In the genomic region with DNA sequence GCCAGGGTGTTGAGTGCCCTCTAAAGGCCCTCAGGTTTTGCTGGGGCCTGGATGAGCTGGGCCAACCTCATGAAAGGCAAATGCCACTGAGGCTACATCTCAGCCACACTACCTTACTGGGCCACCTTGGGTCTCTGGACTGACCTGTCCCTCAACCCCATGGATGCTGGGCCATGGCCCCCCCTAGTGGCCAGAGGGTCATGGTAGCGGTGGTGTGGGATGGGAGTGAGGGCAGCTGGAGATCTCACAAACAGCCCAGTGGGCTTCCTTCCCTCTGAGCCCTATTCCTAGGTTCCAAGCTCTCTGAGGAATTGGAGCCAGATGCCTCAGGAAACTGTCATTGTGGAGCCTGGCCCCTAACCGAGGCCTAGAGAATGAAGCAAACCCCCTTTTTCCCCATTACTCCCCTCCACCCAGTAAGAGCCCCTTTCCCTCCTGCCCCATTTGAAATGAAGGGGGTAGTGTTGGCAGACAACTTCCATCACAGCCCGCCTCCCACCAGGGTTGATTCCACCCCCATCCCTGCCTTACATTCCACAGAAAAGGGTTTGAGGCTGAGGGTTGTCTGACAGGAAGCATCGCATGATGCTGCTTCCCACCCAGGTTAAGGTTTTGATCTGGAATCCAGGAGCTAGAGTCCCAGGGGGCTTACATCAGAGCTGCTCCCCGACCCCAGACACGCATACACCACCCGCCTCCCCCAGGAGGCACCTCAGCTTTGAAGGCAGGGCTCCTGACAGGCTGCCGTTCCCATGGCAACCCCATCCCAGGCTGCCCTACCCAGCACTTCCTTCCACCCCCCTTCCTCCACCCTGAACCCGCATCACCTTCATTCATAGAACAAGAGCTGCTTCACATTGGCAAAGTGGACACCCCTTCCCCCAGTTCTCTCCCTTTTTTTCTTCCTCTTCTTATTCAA, we compare ENCODE assay signal across 9 cellular contexts.
A peak's percentile ranks its signal among the peaks of the same experiment; 100 is the strongest.
DNase-seq lines count a peak whose midpoint lies in the region; ATAC-seq and TF ChIP-seq lines count a peak whose summit lies in the region.
"Had no signal": no experiment of that assay in that cellular context is flagged by ENCODE, and none has a peak within 500 bp of the region (broad histone marks: within the 10 kb centered on the region; RNA-seq: fewer than 3 reads in every experiment).

No MANE protein-coding gene starts in this region.

- H3K4me3 ChIP-seq in NB4 (ENCODE audit: low read depth, low read length) (no peak overlapping the region), neural progenitor cell (no peak overlapping the region)

- no peak overlapping the region for H3K27ac ChIP-seq in neural progenitor cell

- H3K9me3 ChIP-seq in neural progenitor cell (ENCODE audit: low read depth): no peaks in the 10 kb centered on the region

- H3K4me1 ChIP-seq in neural progenitor cell: peaks cover 56% of the 10 kb centered on the region

- no peaks in the 10 kb centered on the region for H3K4me1 Mint-ChIP-seq in activated CD4-positive, alpha-beta memory T cell treated with anti-CD3 and anti-CD28 coated beads, Interleukin-2, amount 10 ng/mL, durations not matched to agents 7 days and 5 days
- peaks cover 70% of the 10 kb centered on the region for H3K4me1 Mint-ChIP-seq in neural progenitor cell
- H3K4me1 Mint-ChIP-seq: CD8-positive, alpha-beta memory T cell had no signal

- H3K27me3 Mint-ChIP-seq in activated CD4-positive, alpha-beta memory T cell treated with anti-CD3 and anti-CD28 coated beads, Interleukin-2, amount 10 ng/mL, durations not matched to agents 7 days and 5 days: peaks cover 37% of the 10 kb centered on the region
- H3K27me3 Mint-ChIP-seq in neural progenitor cell (ENCODE audit: insufficient read depth, low read depth): peaks cover 15% of the 10 kb centered on the region

- no peak overlapping the region for H3K9ac ChIP-seq in neural progenitor cell

- H3K79me2 ChIP-seq in neural progenitor cell (ENCODE audit: low read depth): no peaks in the 10 kb centered on the region

- H4K20me1 ChIP-seq in neural progenitor cell (ENCODE audit: low read depth): no peaks in the 10 kb centered on the region

- no peaks in the 10 kb centered on the region for H3K27me3 ChIP-seq in neural progenitor cell

- H3K4me3 Mint-ChIP-seq in activated CD4-positive, alpha-beta memory T cell treated with anti-CD3 and anti-CD28 coated beads, Interleukin-2, amount 10 ng/mL, durations not matched to agents 7 days and 5 days: no peak overlapping the region
- H3K4me3 Mint-ChIP-seq in neural progenitor cell: peak overlapping the region; percentile 39
- H3K4me3 Mint-ChIP-seq: CD8-positive, alpha-beta memory T cell had no signal

- TF ChIP-seq CTCF in NB4 (IDR thresholded peaks at IDR 0.05; ENCODE audit: low read depth, low read length) (peak; percentile 77), neural progenitor cell (IDR thresholded peaks at IDR 0.05) (peak; percentile 82)

- CTCF ChIA-PET in activated CD4-positive, alpha-beta memory T cell treated with anti-CD3 and anti-CD28 coated beads, Interleukin-2, amount 10 ng/mL, durations not matched to agents 7 days and 5 days (lab: Charles Lee): interaction anchor here (0.6 to 7.0 kb wide), 11 partner anchors 8 to 155 kb away, joined by 3 to 60 read pairs (median 4); a partner anchor contains a TSS

- DNase-seq in NCI-H1436 (lab: John Stamatoyannopoulos, UW): peak; percentile 39
- DNase-seq in NCI-H1436 treated with DMSO at 0.1 percent for 48 hours (lab: John Stamatoyannopoulos, UW): no peak
- DNase-seq in NB4 (ENCODE audit: low read depth): peak; percentile 43
- peak; percentile 58 for DNase-seq in activated CD4-positive, alpha-beta memory T cell treated with anti-CD3 and anti-CD28 coated beads, Interleukin-2, amount 10 ng/mL, durations not matched to agents 7 days and 5 days
- DNase-seq in erythroblast (lab: John Stamatoyannopoulos, UW): peak; percentile 29 to 63
- peak; percentile 82 for DNase-seq in neural progenitor cell (ENCODE audit: low spot score)

- H3K36me3 Mint-ChIP-seq in activated CD4-positive, alpha-beta memory T cell treated with anti-CD3 and anti-CD28 coated beads, Interleukin-2, amount 10 ng/mL, durations not matched to agents 7 days and 5 days (ENCODE audit: low read depth): no peaks in the 10 kb centered on the region
- H3K36me3 Mint-ChIP-seq in neural progenitor cell: no peaks in the 10 kb centered on the region
- H3K36me3 Mint-ChIP-seq: CD8-positive, alpha-beta memory T cell had no signal

- H3K27ac Mint-ChIP-seq in activated CD4-positive, alpha-beta memory T cell treated with anti-CD3 and anti-CD28 coated beads, Interleukin-2, amount 10 ng/mL, durations not matched to agents 7 days and 5 days: no peak overlapping the region
- no peak overlapping the region for H3K27ac Mint-ChIP-seq in neural progenitor cell
- H3K27ac Mint-ChIP-seq: CD8-positive, alpha-beta memory T cell had no signal

- TF ChIP-seq POLR2A in NB4 (IDR thresholded peaks at IDR 0.05; ENCODE audit: extremely low read depth, insufficient read length): no peak
- TF ChIP-seq POLR2A in erythroblast (IDR thresholded peaks at IDR 0.05; ENCODE audit: low read length): no peak

- H3F3A ChIP-seq in neural progenitor cell (ENCODE audit: low read depth): peaks cover 80% of the 10 kb centered on the region

- no peak overlapping the region for H3K4me2 ChIP-seq in neural progenitor cell

- ATAC-seq in HG03108 (IDR thresholded peaks at IDR 0.05; ENCODE audit: unreplicated experiment): no peak
- ATAC-seq in HG02973 (IDR thresholded peaks at IDR 0.05; ENCODE audit: unreplicated experiment): no peak

- H3K36me3 ChIP-seq in neural progenitor cell: no peaks in the 10 kb centered on the region

- H3K9me3 Mint-ChIP-seq in activated CD4-positive, alpha-beta memory T cell treated with anti-CD3 and anti-CD28 coated beads, Interleukin-2, amount 10 ng/mL, durations not matched to agents 7 days and 5 days: no peaks in the 10 kb centered on the region
- no peaks in the 10 kb centered on the region for H3K9me3 Mint-ChIP-seq in neural progenitor cell
- H3K9me3 Mint-ChIP-seq: CD8-positive, alpha-beta memory T cell had no signal

- H2AFZ ChIP-seq in neural progenitor cell (replicated peaks): no peak overlapping the region

- POLR2A ChIA-PET in activated CD4-positive, alpha-beta memory T cell treated with anti-CD3 and anti-CD28 coated beads, Interleukin-2, amount 10 ng/mL, durations not matched to agents 7 days and 5 days (lab: Charles Lee): no interaction called here
